12 cellular contexts compared by ENCODE assay signal in genomic region chr16:67539691-67540635, GRCh38. TPM values are rescaled to one million over a fixed set of nuclear protein-coding genes. Genes with fewer than 3 reads are reported as not detected.
A peak's percentile ranks its signal among the peaks of the same experiment; 100 is the strongest.
DNase-seq lines count a peak whose midpoint lies in the region; ATAC-seq and TF ChIP-seq lines count a peak whose summit lies in the region.
"Had no signal": no experiment of that assay in that cellular context is flagged by ENCODE, and none has a peak within 500 bp of the region (broad histone marks: within the 10 kb centered on the region; RNA-seq: fewer than 3 reads in every experiment).

No MANE protein-coding gene starts in this region.

- DNase-seq in activated naive CD4-positive, alpha-beta T cell treated with anti-CD3 and anti-CD28 coated beads, Interleukin-2, amount 10 ng/mL, durations not matched to agents 7 days and 5 days, result no peak
- DNase-seq in activated naive CD4-positive, alpha-beta T cell (lab: John Stamatoyannopoulos, UW), result no peak
- DNase-seq in RWPE1 (ENCODE audit: low spot score) (no peak), lower lobe of right lung (no peak), glutamatergic neuron (no peak), tibial nerve (ENCODE audit: low spot score in 2 of 2) (no peak)
- DNase-seq in stimulated activated naive B cell treated with anti-CD40 and anti-IgM and Interleukin-4, amounts not matched to agents 10 μg/mL and 1 μg/mL and 100 μg/mL, for 72 hours, result no peak
- DNase-seq: activated CD4-positive, CD25-positive, alpha-beta regulatory T cell; amniotic stem cell had no signal

- WGBS in tibial nerve, 2 donors, result 77 to 91% methylated on average over 16 to 27 of the region's 27 CpGs

- H3K9me3 ChIP-seq in lower lobe of right lung, result no peaks in the 10 kb centered on the region
- no peaks in the 10 kb centered on the region for H3K9me3 ChIP-seq in tibial nerve
- H3K9me3 ChIP-seq: pancreas had no signal

- H3K36me3 Mint-ChIP-seq in activated naive CD4-positive, alpha-beta T cell treated with anti-CD3 and anti-CD28 coated beads, Interleukin-2, amount 10 ng/mL, durations not matched to agents 7 days and 5 days, result peaks cover 35% of the 10 kb centered on the region
- peaks cover 40 to 70% of the 10 kb centered on the region in 2 donors for H3K36me3 Mint-ChIP-seq in stimulated activated naive B cell treated with anti-CD40 and anti-IgM and Interleukin-4, amounts not matched to agents 10 μg/mL and 1 μg/mL and 100 μg/mL, for 72 hours
- peaks cover 14% of the 10 kb centered on the region for H3K36me3 Mint-ChIP-seq in glutamatergic neuron (ENCODE audit: unreplicated experiment)

- ATAC-seq in lower lobe of right lung, result no peak
- ATAC-seq in stimulated activated naive B cell treated with anti-CD40 and anti-IgM and Interleukin-4, amounts not matched to agents 10 μg/mL and 1 μg/mL and 100 μg/mL, for 72 hours (replicated peaks), result no peak
- no peak for ATAC-seq in GM19467 (IDR thresholded peaks at IDR 0.05; ENCODE audit: unreplicated experiment)
- ATAC-seq: pancreas had no signal

- H3K4me3 ChIP-seq in lower lobe of right lung (peak overlapping the region; percentile 83), tibial nerve (no peak overlapping the region)

- H3K4me3 Mint-ChIP-seq in activated naive CD4-positive, alpha-beta T cell treated with anti-CD3 and anti-CD28 coated beads, Interleukin-2, amount 10 ng/mL, durations not matched to agents 7 days and 5 days, result peak overlapping the region; percentile 26
- H3K4me3 Mint-ChIP-seq in stimulated activated naive B cell treated with anti-CD40 and anti-IgM and Interleukin-4, amounts not matched to agents 10 μg/mL and 1 μg/mL and 100 μg/mL, for 72 hours, result peak overlapping the region in 1 of 2 donors; percentile 67
- H3K4me3 Mint-ChIP-seq in glutamatergic neuron (ENCODE audit: unreplicated experiment), result no peak overlapping the region

- peaks cover 84% of the 10 kb centered on the region for H3K4me1 ChIP-seq in lower lobe of right lung
- H3K4me1 ChIP-seq in tibial nerve, result peaks cover 0 to 81% (median 22%) of the 10 kb centered on the region in 4 donors

- no peak for TF ChIP-seq CTCF in RWPE1 (conservative IDR thresholded peaks at IDR 0.05; ENCODE audit: low read depth)
- no peak for TF ChIP-seq CTCF in lower lobe of right lung (IDR thresholded peaks at IDR 0.05)
- TF ChIP-seq CTCF in glutamatergic neuron (IDR thresholded peaks at IDR 0.05; ENCODE audit: partially characterized antibody, unreplicated experiment), result no peak
- no peak for TF ChIP-seq CTCF in tibial nerve (IDR thresholded peaks at IDR 0.05)

- intact Hi-C loops in lower lobe of right lung (cut with DNase I), result no loop called here

- H3K36me3 ChIP-seq in lower lobe of right lung (peaks cover 66% of the 10 kb centered on the region), tibial nerve (peaks cover 5 to 57% (median 10%) of the 10 kb centered on the region in 3 donors)

- no peaks in the 10 kb centered on the region for H3K9me3 Mint-ChIP-seq in activated naive CD4-positive, alpha-beta T cell treated with anti-CD3 and anti-CD28 coated beads, Interleukin-2, amount 10 ng/mL, durations not matched to agents 7 days and 5 days
- no peaks in the 10 kb centered on the region for H3K9me3 Mint-ChIP-seq in stimulated activated naive B cell treated with anti-CD40 and anti-IgM and Interleukin-4, amounts not matched to agents 10 μg/mL and 1 μg/mL and 100 μg/mL, for 72 hours
- H3K9me3 Mint-ChIP-seq in glutamatergic neuron (ENCODE audit: unreplicated experiment), result peaks cover 18% of the 10 kb centered on the region

- peaks cover 39% of the 10 kb centered on the region for H3K27me3 Mint-ChIP-seq in activated naive CD4-positive, alpha-beta T cell treated with anti-CD3 and anti-CD28 coated beads, Interleukin-2, amount 10 ng/mL, durations not matched to agents 7 days and 5 days
- H3K27me3 Mint-ChIP-seq in stimulated activated naive B cell treated with anti-CD40 and anti-IgM and Interleukin-4, amounts not matched to agents 10 μg/mL and 1 μg/mL and 100 μg/mL, for 72 hours, result no peaks in the 10 kb centered on the region
- peaks cover 42% of the 10 kb centered on the region for H3K27me3 Mint-ChIP-seq in glutamatergic neuron (ENCODE audit: unreplicated experiment)

- H3K27ac ChIP-seq in RWPE1 (peak overlapping the region; percentile 61), lower lobe of right lung (no peak overlapping the region), tibial nerve (no peak overlapping the region)

- H3K27me3 ChIP-seq in lower lobe of right lung (ENCODE audit: low read depth) (no peaks in the 10 kb centered on the region), tibial nerve (no peaks in the 10 kb centered on the region)
- H3K27me3 ChIP-seq: pancreas had no signal

- no peak for TF ChIP-seq POLR2A in tibial nerve (IDR thresholded peaks at IDR 0.05)

- H3K4me1 Mint-ChIP-seq in activated naive CD4-positive, alpha-beta T cell treated with anti-CD3 and anti-CD28 coated beads, Interleukin-2, amount 10 ng/mL, durations not matched to agents 7 days and 5 days, result peaks cover 53% of the 10 kb centered on the region
- H3K4me1 Mint-ChIP-seq in stimulated activated naive B cell treated with anti-CD40 and anti-IgM and Interleukin-4, amounts not matched to agents 10 μg/mL and 1 μg/mL and 100 μg/mL, for 72 hours, result peaks cover 76 to 94% of the 10 kb centered on the region in 2 donors
- H3K4me1 Mint-ChIP-seq in glutamatergic neuron (ENCODE audit: low read depth, unreplicated experiment), result peaks cover 7% of the 10 kb centered on the region

- no peak for TF ChIP-seq EP300 in tibial nerve (IDR thresholded peaks at IDR 0.05)

- POLR2A ChIA-PET in RWPE1 (lab: Yijun Ruan, JAX; ENCODE audit: low non-redundant PET), result no interaction called here

- CTCF ChIA-PET in activated naive CD4-positive, alpha-beta T cell treated with anti-CD3 and anti-CD28 coated beads, Interleukin-2, amount 10 ng/mL, durations not matched to agents 7 days and 5 days (lab: Charles Lee), result interaction anchor here (0.6 to 3.1 kb wide), 3 partner anchors 14 to 77 kb away, joined by 3 to 13 read pairs (median 3); no protein-coding TSS in a partner anchor
- CTCF ChIA-PET in RWPE1 (lab: Yijun Ruan, JAX), result no interaction called here

- no peak overlapping the region for H3K27ac Mint-ChIP-seq in activated naive CD4-positive, alpha-beta T cell treated with anti-CD3 and anti-CD28 coated beads, Interleukin-2, amount 10 ng/mL, durations not matched to agents 7 days and 5 days
- H3K27ac Mint-ChIP-seq in stimulated activated naive B cell treated with anti-CD40 and anti-IgM and Interleukin-4, amounts not matched to agents 10 μg/mL and 1 μg/mL and 100 μg/mL, for 72 hours, result peak overlapping the region; percentile 81
- no peak overlapping the region for H3K27ac Mint-ChIP-seq in glutamatergic neuron (ENCODE audit: unreplicated experiment)

RNA-seq across cellular contexts. Expression of gene RIPOR1, which starts 11.3 kb away (rescaled TPM):
- total RNA-seq in lower lobe of right lung (112 TPM), glutamatergic neuron (ENCODE audit: unreplicated experiment) (191 TPM), tibial nerve (100 to 1,000 TPM in 2 of 4 donors, 10 to 100 TPM in 2; 50.6 to 112 (median 85.1) TPM)

RNA-seq across cellular contexts. Expression of gene CTCF, which starts 22.4 kb away (rescaled TPM):
- total RNA-seq in lower lobe of right lung, result 36.2 TPM
- total RNA-seq in glutamatergic neuron (ENCODE audit: unreplicated experiment), result 42.8 TPM
- total RNA-seq in tibial nerve, result 10 to 100 TPM; 26.1 to 39.6 (median 31.8) TPM

RNA-seq across cellular contexts. Expression of gene AGRP, which starts 56.6 kb away (rescaled TPM):
- total RNA-seq in lower lobe of right lung (8.5 TPM), glutamatergic neuron (ENCODE audit: unreplicated experiment) (not detected), tibial nerve (not detected)
- total RNA-seq: epithelial cell of proximal tubule, pancreas had no signal

RNA-seq across cellular contexts. Expression of gene ATP6V0D1, which starts 59.0 kb away (rescaled TPM):
- total RNA-seq in lower lobe of right lung, result 175 TPM
- total RNA-seq in glutamatergic neuron (ENCODE audit: unreplicated experiment), result 111 TPM
- total RNA-seq in tibial nerve, result 100 to 1,000 TPM in 1 of 4 donors, 10 to 100 TPM in 3; 55.1 to 113 (median 73.7) TPM
